Comparison of ENCODE assay signal across 28 cellular contexts in genomic region chr17:57274162-57274561, GRCh38. TPM values are rescaled to one million over a fixed set of nuclear protein-coding genes. Genes with fewer than 3 reads are reported as not detected.
DNase-seq lines count a peak whose midpoint lies in the region; ATAC-seq and TF ChIP-seq lines count a peak whose summit lies in the region.
"Had no signal": no experiment of that assay in that cellular context is flagged by ENCODE, and none has a peak within 500 bp of the region (broad histone marks: within the 10 kb centered on the region; RNA-seq: fewer than 3 reads in every experiment).

No MANE protein-coding gene starts in this region.

- H3K4me1 ChIP-seq in colonic mucosa, result no peaks in the 10 kb centered on the region

- no peaks in the 10 kb centered on the region for H3K9me3 Mint-ChIP-seq in nephron progenitor cell
- H3K9me3 Mint-ChIP-seq: CD14-positive monocyte; CD8-positive, alpha-beta memory T cell had no signal

- H3K27ac ChIP-seq in dorsolateral prefrontal cortex, result peak overlapping the region in 41 of 59 donors; percentile 2 to 87 (median 57)
- no peak overlapping the region for H3K27ac ChIP-seq in colonic mucosa
- H3K27ac ChIP-seq: 22Rv1 had no signal

- no peaks in the 10 kb centered on the region for H3K9me3 ChIP-seq in colonic mucosa
- H3K9me3 ChIP-seq: BE2C had no signal

- H3K27me3 ChIP-seq in dorsolateral prefrontal cortex, result no peaks in the 10 kb centered on the region
- H3K27me3 ChIP-seq in colonic mucosa, result no peaks in the 10 kb centered on the region
- H3K27me3 ChIP-seq in H7 (ENCODE audit: control insufficient read depth, insufficient read depth, low read length), result no peaks in the 10 kb centered on the region
- H3K27me3 ChIP-seq: BE2C had no signal

- peaks cover 71% of the 10 kb centered on the region for H3K36me3 Mint-ChIP-seq in nephron progenitor cell (ENCODE audit: low read depth)

- peak overlapping the region; percentile 31 for H3K27ac Mint-ChIP-seq in nephron progenitor cell

- H3K4me3 Mint-ChIP-seq in nephron progenitor cell, result no peak overlapping the region
- H3K4me3 Mint-ChIP-seq: CD14-positive monocyte; CD8-positive, alpha-beta memory T cell had no signal

- H3K27me3 Mint-ChIP-seq in nephron progenitor cell (ENCODE audit: low read depth, poor library complexity), result peaks cover 3% of the 10 kb centered on the region
- H3K27me3 Mint-ChIP-seq: CD8-positive, alpha-beta memory T cell had no signal

- H3K9ac ChIP-seq in colonic mucosa (ENCODE audit: low read depth in 2 of 2, low read length in 2 of 2), result no peak overlapping the region

- TF ChIP-seq CTCF in dorsolateral prefrontal cortex (IDR thresholded peaks at IDR 0.05 in 54 of 56, conservative IDR thresholded peaks at IDR 0.05 in 2 of 56; ENCODE audit: low read depth in 1 of 56, partially characterized antibody in 56 of 56) (no peak), nephron progenitor cell (IDR thresholded peaks at IDR 0.05) (no peak), colonic mucosa (IDR thresholded peaks at IDR 0.05) (no peak)

- peak; percentile 11 for DNase-seq in activated CD8-positive, alpha-beta memory T cell treated with anti-CD3 and anti-CD28 coated beads for 24 hours
- no peak for DNase-seq in activated CD8-positive, alpha-beta memory T cell treated with anti-CD3 and anti-CD28 coated beads, Interleukin-2, amount 50 U/mL, for 4 hours
- DNase-seq in dorsolateral prefrontal cortex (no peak), nephron progenitor cell (no peak), colonic mucosa (no peak), activated gamma-delta T cell treated with Interleukin-2 at 50 U/mL for 16 hours (no peak), H7 (no peak)
- DNase-seq: BE2C; Calu3; CD8-positive, alpha-beta memory T cell; DMS53; EL; GF-D8; Kasumi-1; NCI-H1092 treated with DMSO at 0.1 percent for 48 hours; NCI-H1436; NCI-H187; NCI-H2081 treated with DMSO at 0.1 percent for 48 hours; NCI-H2171; NCI-H226; NCI-H510A; NCI-H69; SHP77 treated with DMSO at 0.1 percent for 48 hours had no signal

- H3K36me3 ChIP-seq in colonic mucosa (no peaks in the 10 kb centered on the region), H7 (replicated peaks; ENCODE audit: control insufficient read depth, insufficient read depth, low read length) (no peaks in the 10 kb centered on the region)

- H3K4me3 ChIP-seq in dorsolateral prefrontal cortex (no peak overlapping the region), colonic mucosa (no peak overlapping the region), H7 (ENCODE audit: insufficient read depth, low read depth, low read length) (no peak overlapping the region)

- intact Hi-C loops in dorsolateral prefrontal cortex (cut with DNase I) (no loop called here), colonic mucosa (cut with DNase I) (no loop called here)

- H3K4me1 Mint-ChIP-seq in nephron progenitor cell, result peaks cover 96% of the 10 kb centered on the region

- no peak for ATAC-seq in GM18867 (IDR thresholded peaks at IDR 0.05; ENCODE audit: unreplicated experiment)
- ATAC-seq: HCT116, Panc1 had no signal

RNA-seq across cellular contexts. Expression of gene MSI2, which starts 17.8 kb away (rescaled TPM):
- total RNA-seq in dorsolateral prefrontal cortex (100 to 1,000 TPM in 115 of 120 experiments, 10 to 100 TPM in 5; 86.3 to 279 (median 141) TPM), colonic mucosa (10 to 100 TPM; 61.6 to 75.4 TPM)
- total RNA-seq in H7 (2014; rRNA removed; shearing (Covaris generic)), result 31.0 and 38.6 TPM in 2 replicates
